28 cellular contexts compared by ENCODE assay signal in the genomic region with DNA sequence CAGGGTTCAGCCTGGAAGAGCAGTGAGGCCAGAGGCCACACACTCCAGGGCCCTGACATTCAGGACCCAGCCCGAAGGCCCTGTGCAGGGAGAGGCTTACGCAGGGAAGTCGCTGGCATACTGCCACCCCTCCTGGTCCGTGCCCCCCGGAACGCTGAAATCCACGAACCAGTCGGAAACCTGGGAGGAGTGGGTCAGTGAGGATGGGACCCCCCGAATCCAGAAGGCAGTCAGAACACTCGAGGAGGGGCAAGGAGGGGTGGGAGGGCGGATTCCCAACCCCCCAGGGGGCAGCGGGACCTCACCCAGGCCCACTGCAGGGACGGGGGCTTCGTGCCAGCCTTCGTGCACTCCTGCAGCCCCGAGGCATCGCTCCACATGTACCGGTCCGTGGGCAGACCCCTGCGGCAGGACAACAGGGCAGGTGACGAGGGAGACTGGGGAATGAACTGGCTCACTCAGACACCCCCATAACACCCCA. TPM values are rescaled to one million over a fixed set of nuclear protein-coding genes. Genes with fewer than 3 reads are reported as not detected.
"Had no signal": no experiment of that assay in that cellular context is flagged by ENCODE, and none has a peak within 500 bp of the region (broad histone marks: within the 10 kb centered on the region; RNA-seq: fewer than 3 reads in every experiment).

No MANE protein-coding gene starts in this region.

- H3K27ac Mint-ChIP-seq: activated CD4-positive, alpha-beta memory T cell treated with anti-CD3 and anti-CD28 coated beads, Interleukin-2, amount 10 ng/mL, durations not matched to agents 7 days and 5 days; activated CD4-positive, alpha-beta T cell treated with anti-CD3 and anti-CD28 coated beads, Interleukin-2, amount 10 ng/mL, durations not matched to agents 7 days and 5 days; activated naive CD8-positive, alpha-beta T cell treated with anti-CD3 and anti-CD28 coated beads, Interleukin-2, amount 50 U/mL, for 24 hours; activated T-cell treated with anti-CD3 and anti-CD28 coated beads, Interleukin-2, amount 50 U/mL, for 24 hours; activated T-helper 17 cell treated with anti-CD3 and anti-CD28 coated beads, Interleukin-2, amount 50 U/mL, for 72 hours; natural killer cell; neural progenitor cell; WTC11 had no signal

- H3K27ac ChIP-seq: epithelial cell of prostate, esophagus squamous epithelium, neural progenitor cell, skin epidermis, suprapubic skin, tibial artery, upper lobe of right lung had no signal

- H3K4me3 ChIP-seq: esophagus squamous epithelium, neural progenitor cell, skin epidermis, suprapubic skin, tibial artery, upper lobe of right lung had no signal

- ATAC-seq: activated naive CD8-positive, alpha-beta T cell treated with anti-CD3 and anti-CD28 coated beads, Interleukin-2, amount 50 U/mL, for 24 hours; activated T-helper 17 cell treated with anti-CD3 and anti-CD28 coated beads, Interleukin-2, amount 50 U/mL, for 72 hours; natural killer cell; sciatic nerve; WTC11 had no signal

- H3K4me1 ChIP-seq: esophagus squamous epithelium, neural progenitor cell, suprapubic skin, tibial artery, upper lobe of right lung had no signal

- H3K27me3 ChIP-seq: esophagus squamous epithelium, neural progenitor cell, suprapubic skin, tibial artery, upper lobe of right lung had no signal

- DNase-seq: activated CD4-positive, alpha-beta memory T cell treated with anti-CD3 and anti-CD28 coated beads, Interleukin-2, amount 10 ng/mL, durations not matched to agents 7 days and 5 days; activated CD4-positive, alpha-beta T cell treated with anti-CD3 and anti-CD28 coated beads for 1 hour; activated CD4-positive, alpha-beta T cell treated with anti-CD3 and anti-CD28 coated beads, Interleukin-2, amount 10 ng/mL, durations not matched to agents 7 days and 5 days; activated CD8-positive, alpha-beta memory T cell treated with anti-CD3 and anti-CD28 coated beads, Interleukin-2, amount 50 U/mL, for 48 hours; activated gamma-delta T cell treated with Interleukin-2 at 50 U/mL for 16 hours; activated naive CD8-positive, alpha-beta T cell treated with anti-CD3 and anti-CD28 coated beads, Interleukin-2, amount 50 U/mL, for 24 hours; activated T-cell treated with anti-CD3 and anti-CD28 coated beads, Interleukin-2, amount 50 U/mL, for 24 hours; amygdala; dermis blood vessel endothelial cell; effector CD4-positive, alpha-beta T cell; esophagus squamous epithelium; foreskin melanocyte; mesenchymal stem cell; natural killer cell; stimulated activated CD4-positive, alpha-beta T cell treated with anti-CD3 and anti-CD28 coated beads, Interleukin-12 subunit alpha, Interleukin-12 subunit beta, amount 100 ng/mL, for 4 hours; stimulated activated CD4-positive, alpha-beta T cell treated with anti-CD3 and anti-CD28 coated beads, Interleukin-4, amount 100 ng/mL, for 1 hour; T-helper 2 cell; tibial artery had no signal

- H3K9me3 Mint-ChIP-seq: activated CD4-positive, alpha-beta memory T cell treated with anti-CD3 and anti-CD28 coated beads, Interleukin-2, amount 10 ng/mL, durations not matched to agents 7 days and 5 days; activated CD4-positive, alpha-beta T cell treated with anti-CD3 and anti-CD28 coated beads, Interleukin-2, amount 10 ng/mL, durations not matched to agents 7 days and 5 days; activated naive CD4-positive, alpha-beta T cell treated with anti-CD3 and anti-CD28 coated beads, Interleukin-2, amount 50 U/mL, for 24 hours; activated naive CD8-positive, alpha-beta T cell treated with anti-CD3 and anti-CD28 coated beads, Interleukin-2, amount 50 U/mL, for 24 hours; activated T-cell treated with anti-CD3 and anti-CD28 coated beads, Interleukin-2, amount 50 U/mL, for 24 hours; activated T-helper 17 cell treated with anti-CD3 and anti-CD28 coated beads, Interleukin-2, amount 50 U/mL, for 72 hours; central memory CD8-positive, alpha-beta T cell; natural killer cell; neural progenitor cell; WTC11 had no signal

- H3K27me3 Mint-ChIP-seq: activated CD4-positive, alpha-beta memory T cell treated with anti-CD3 and anti-CD28 coated beads, Interleukin-2, amount 10 ng/mL, durations not matched to agents 7 days and 5 days; activated CD4-positive, alpha-beta T cell treated with anti-CD3 and anti-CD28 coated beads, Interleukin-2, amount 10 ng/mL, durations not matched to agents 7 days and 5 days; activated naive CD4-positive, alpha-beta T cell treated with anti-CD3 and anti-CD28 coated beads, Interleukin-2, amount 50 U/mL, for 24 hours; activated naive CD8-positive, alpha-beta T cell treated with anti-CD3 and anti-CD28 coated beads, Interleukin-2, amount 50 U/mL, for 24 hours; activated T-cell treated with anti-CD3 and anti-CD28 coated beads, Interleukin-2, amount 50 U/mL, for 24 hours; activated T-helper 17 cell treated with anti-CD3 and anti-CD28 coated beads, Interleukin-2, amount 50 U/mL, for 72 hours; central memory CD8-positive, alpha-beta T cell had no signal

- H3K9me3 ChIP-seq: esophagus squamous epithelium, suprapubic skin, tibial artery, upper lobe of right lung had no signal

- H3K36me3 Mint-ChIP-seq: activated naive CD4-positive, alpha-beta T cell treated with anti-CD3 and anti-CD28 coated beads, Interleukin-2, amount 50 U/mL, for 24 hours; natural killer cell; WTC11 had no signal

- H3K4me1 Mint-ChIP-seq: activated CD4-positive, alpha-beta memory T cell treated with anti-CD3 and anti-CD28 coated beads, Interleukin-2, amount 10 ng/mL, durations not matched to agents 7 days and 5 days; activated CD4-positive, alpha-beta T cell treated with anti-CD3 and anti-CD28 coated beads, Interleukin-2, amount 10 ng/mL, durations not matched to agents 7 days and 5 days; activated naive CD8-positive, alpha-beta T cell treated with anti-CD3 and anti-CD28 coated beads, Interleukin-2, amount 50 U/mL, for 24 hours; activated T-helper 17 cell treated with anti-CD3 and anti-CD28 coated beads, Interleukin-2, amount 50 U/mL, for 72 hours; central memory CD8-positive, alpha-beta T cell; natural killer cell; WTC11 had no signal

- H3K36me3 ChIP-seq: neural progenitor cell had no signal

- H3K4me3 Mint-ChIP-seq: activated CD4-positive, alpha-beta memory T cell treated with anti-CD3 and anti-CD28 coated beads, Interleukin-2, amount 10 ng/mL, durations not matched to agents 7 days and 5 days; activated CD4-positive, alpha-beta T cell treated with anti-CD3 and anti-CD28 coated beads, Interleukin-2, amount 10 ng/mL, durations not matched to agents 7 days and 5 days; activated naive CD4-positive, alpha-beta T cell treated with anti-CD3 and anti-CD28 coated beads, Interleukin-2, amount 50 U/mL, for 24 hours; activated naive CD8-positive, alpha-beta T cell treated with anti-CD3 and anti-CD28 coated beads, Interleukin-2, amount 50 U/mL, for 24 hours; activated T-cell treated with anti-CD3 and anti-CD28 coated beads, Interleukin-2, amount 50 U/mL, for 24 hours; activated T-helper 17 cell treated with anti-CD3 and anti-CD28 coated beads, Interleukin-2, amount 50 U/mL, for 72 hours; central memory CD8-positive, alpha-beta T cell; natural killer cell; neural progenitor cell; WTC11 had no signal

RNA-seq across cellular contexts. Expression of gene BHLHA15, which starts 13.5 kb away (rescaled TPM):
- total RNA-seq: activated CD4-positive, alpha-beta T cell treated with anti-CD3 and anti-CD28 coated beads, Interleukin-2, amount 10 ng/mL, durations not matched to agents 7 days and 5 days; activated T-helper 17 cell treated with anti-CD3 and anti-CD28 coated beads, Interleukin-2, amount 50 U/mL, for 72 hours; sciatic nerve had no signal
